ENCODE assay signal across 19 cellular contexts in the genomic region with DNA sequence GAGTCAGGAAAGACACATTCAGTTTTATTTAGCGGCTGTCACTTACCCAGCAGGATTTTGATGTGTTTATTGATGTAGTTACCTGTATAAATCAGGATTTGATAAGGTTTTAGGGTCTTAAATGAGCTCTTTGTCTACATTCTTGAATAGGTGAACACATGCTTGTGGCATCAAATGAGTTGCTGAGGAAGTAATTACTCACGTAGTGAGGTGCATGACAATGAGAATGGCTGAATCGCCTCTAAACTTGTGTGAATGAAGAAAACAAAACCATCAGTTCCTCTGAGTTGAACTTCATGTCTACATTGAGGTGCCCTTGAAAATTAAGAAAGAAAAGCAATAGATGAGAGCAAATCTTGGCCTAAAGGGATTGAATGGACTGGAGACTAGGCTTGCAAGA.
DNase-seq lines count a peak whose midpoint lies in the region; ATAC-seq lines count a peak whose summit lies in the region.
"Had no signal": no experiment of that assay in that cellular context is flagged by ENCODE, and none has a peak within 500 bp of the region (broad histone marks: within the 10 kb centered on the region; RNA-seq: fewer than 3 reads in every experiment).

No MANE protein-coding gene starts in this region.

- POLR2A ChIA-PET in activated CD4-positive, alpha-beta memory T cell treated with anti-CD3 and anti-CD28 coated beads, Interleukin-2, amount 10 ng/mL, durations not matched to agents 7 days and 5 days (lab: Charles Lee): interaction anchor here (1.2 to 3.1 kb wide), 6 partner anchors 8 to 246 kb away, joined by 3 to 24 read pairs (median 4); a partner anchor contains a TSS

- H3K9me3 Mint-ChIP-seq in activated naive CD4-positive, alpha-beta T cell treated with anti-CD3 and anti-CD28 coated beads for 36 hours: no peaks in the 10 kb centered on the region
- no peaks in the 10 kb centered on the region for H3K9me3 Mint-ChIP-seq in T-helper 2 cell treated with Interferon-gamma antibody and Interleukin-4, amounts not matched to agents 5 μg/mL and 100 μg/mL, for 36 hours
- peaks cover 3% of the 10 kb centered on the region for H3K9me3 Mint-ChIP-seq in activated CD4-positive, alpha-beta memory T cell treated with anti-CD3 and anti-CD28 coated beads, Interleukin-2, amount 10 ng/mL, durations not matched to agents 7 days and 5 days

- CTCF ChIA-PET in activated naive CD4-positive, alpha-beta T cell treated with anti-CD3 and anti-CD28 coated beads for 36 hours (lab: Charles Lee): interaction anchor here (1.0 to 2.3 kb wide), 2 partner anchors 13 to 45 kb away, joined by 3 to 5 read pairs; no protein-coding TSS in a partner anchor
- CTCF ChIA-PET in activated CD4-positive, alpha-beta memory T cell treated with anti-CD3 and anti-CD28 coated beads, Interleukin-2, amount 10 ng/mL, durations not matched to agents 7 days and 5 days (lab: Charles Lee): interaction anchor here (1.2 to 3.2 kb wide), 3 partner anchors 14 to 75 kb away, joined by 3 to 14 read pairs (median 3); no protein-coding TSS in a partner anchor

- intact Hi-C loops in activated naive CD4-positive, alpha-beta T cell treated with anti-CD3 and anti-CD28 coated beads for 36 hours (cut with micrococcal nuclease): no loop called here

- H3K27me3 Mint-ChIP-seq in activated naive CD4-positive, alpha-beta T cell treated with anti-CD3 and anti-CD28 coated beads for 36 hours (ENCODE audit: low read depth): no peaks in the 10 kb centered on the region
- no peaks in the 10 kb centered on the region for H3K27me3 Mint-ChIP-seq in T-helper 2 cell treated with Interferon-gamma antibody and Interleukin-4, amounts not matched to agents 5 μg/mL and 100 μg/mL, for 36 hours (ENCODE audit: low read depth)
- no peaks in the 10 kb centered on the region for H3K27me3 Mint-ChIP-seq in activated CD4-positive, alpha-beta memory T cell treated with anti-CD3 and anti-CD28 coated beads, Interleukin-2, amount 10 ng/mL, durations not matched to agents 7 days and 5 days

- H3K36me3 Mint-ChIP-seq in activated naive CD4-positive, alpha-beta T cell treated with anti-CD3 and anti-CD28 coated beads for 36 hours (ENCODE audit: low read depth): peaks cover 2% of the 10 kb centered on the region
- no peaks in the 10 kb centered on the region for H3K36me3 Mint-ChIP-seq in T-helper 2 cell treated with Interferon-gamma antibody and Interleukin-4, amounts not matched to agents 5 μg/mL and 100 μg/mL, for 36 hours (ENCODE audit: low read depth)
- peaks cover 14% of the 10 kb centered on the region for H3K36me3 Mint-ChIP-seq in activated CD4-positive, alpha-beta memory T cell treated with anti-CD3 and anti-CD28 coated beads, Interleukin-2, amount 10 ng/mL, durations not matched to agents 7 days and 5 days (ENCODE audit: low read depth)
- H3K36me3 Mint-ChIP-seq: CD8-positive, alpha-beta T cell had no signal

- peak overlapping the region; percentile 76 for H3K27ac Mint-ChIP-seq in activated naive CD4-positive, alpha-beta T cell treated with anti-CD3 and anti-CD28 coated beads for 36 hours
- peak overlapping the region; percentile 71 for H3K27ac Mint-ChIP-seq in T-helper 2 cell treated with Interferon-gamma antibody and Interleukin-4, amounts not matched to agents 5 μg/mL and 100 μg/mL, for 36 hours
- peak overlapping the region; percentile 69 for H3K27ac Mint-ChIP-seq in activated CD4-positive, alpha-beta memory T cell treated with anti-CD3 and anti-CD28 coated beads, Interleukin-2, amount 10 ng/mL, durations not matched to agents 7 days and 5 days
- H3K27ac Mint-ChIP-seq: CD8-positive, alpha-beta T cell had no signal

- no peak for DNase-seq in activated naive CD4-positive, alpha-beta T cell treated with anti-CD3 and anti-CD28 coated beads for 36 hours
- no peak for DNase-seq in activated naive CD4-positive, alpha-beta T cell treated with Interleukin-2 at 50 U/mL for 16 hours
- no peak for DNase-seq in T-helper 2 cell treated with Interferon-gamma antibody and Interleukin-4, amounts not matched to agents 5 μg/mL and 100 μg/mL, for 36 hours (ENCODE audit: low spot score)
- no peak for DNase-seq in activated CD4-positive, alpha-beta memory T cell treated with anti-CD3 and anti-CD28 coated beads, Interleukin-2, amount 10 ng/mL, durations not matched to agents 7 days and 5 days
- peak; percentile 6 for DNase-seq in iPS-NIHi11 (ENCODE audit: low spot score)
- DNase-seq: C1 segment of cervical spinal cord; Caco-2; CD8-positive, alpha-beta T cell; KBM-7; NCI-H2029; NCI-H446 treated with DMSO at 0.1 percent for 48 hours; NCI-H526; NCI-H82; PC-9; SJCRH30 had no signal

- H3K4me1 Mint-ChIP-seq in activated naive CD4-positive, alpha-beta T cell treated with anti-CD3 and anti-CD28 coated beads for 36 hours (ENCODE audit: low read depth): peaks cover 60% of the 10 kb centered on the region
- H3K4me1 Mint-ChIP-seq in T-helper 2 cell treated with Interferon-gamma antibody and Interleukin-4, amounts not matched to agents 5 μg/mL and 100 μg/mL, for 36 hours (ENCODE audit: low read depth): peaks cover 53% of the 10 kb centered on the region
- H3K4me1 Mint-ChIP-seq in activated CD4-positive, alpha-beta memory T cell treated with anti-CD3 and anti-CD28 coated beads, Interleukin-2, amount 10 ng/mL, durations not matched to agents 7 days and 5 days: peaks cover 64% of the 10 kb centered on the region

- no peak overlapping the region for H3K4me3 Mint-ChIP-seq in activated naive CD4-positive, alpha-beta T cell treated with anti-CD3 and anti-CD28 coated beads for 36 hours
- H3K4me3 Mint-ChIP-seq in T-helper 2 cell treated with Interferon-gamma antibody and Interleukin-4, amounts not matched to agents 5 μg/mL and 100 μg/mL, for 36 hours: peak overlapping the region; percentile 12
- peak overlapping the region; percentile 0 for H3K4me3 Mint-ChIP-seq in activated CD4-positive, alpha-beta memory T cell treated with anti-CD3 and anti-CD28 coated beads, Interleukin-2, amount 10 ng/mL, durations not matched to agents 7 days and 5 days
- H3K4me3 Mint-ChIP-seq: CD8-positive, alpha-beta T cell had no signal

- no peak for ATAC-seq in activated CD4-positive, CD25-positive, alpha-beta regulatory T cell treated with anti-CD3 and anti-CD28 coated beads, Interleukin-2, amount 50 U/mL, for 24 hours
- ATAC-seq in GM18511 (IDR thresholded peaks at IDR 0.05; ENCODE audit: unreplicated experiment): no peak
- ATAC-seq: CD8-positive, alpha-beta T cell; HCT116; Right ventricle myocardium inferior had no signal
